ENCODE assay signal across 1 cellular context in genomic region chr3:105866656-105867653, GRCh38.
TF ChIP-seq lines count a peak whose summit lies in the region.

No MANE protein-coding gene starts in this region.

TF ChIP-seq in HepG2, 621 proteins besides CTCF, POLR2A, EP300 and RAD21 (continued from another document and continues in another):
- TF ChIP-seq, protein P1, sequence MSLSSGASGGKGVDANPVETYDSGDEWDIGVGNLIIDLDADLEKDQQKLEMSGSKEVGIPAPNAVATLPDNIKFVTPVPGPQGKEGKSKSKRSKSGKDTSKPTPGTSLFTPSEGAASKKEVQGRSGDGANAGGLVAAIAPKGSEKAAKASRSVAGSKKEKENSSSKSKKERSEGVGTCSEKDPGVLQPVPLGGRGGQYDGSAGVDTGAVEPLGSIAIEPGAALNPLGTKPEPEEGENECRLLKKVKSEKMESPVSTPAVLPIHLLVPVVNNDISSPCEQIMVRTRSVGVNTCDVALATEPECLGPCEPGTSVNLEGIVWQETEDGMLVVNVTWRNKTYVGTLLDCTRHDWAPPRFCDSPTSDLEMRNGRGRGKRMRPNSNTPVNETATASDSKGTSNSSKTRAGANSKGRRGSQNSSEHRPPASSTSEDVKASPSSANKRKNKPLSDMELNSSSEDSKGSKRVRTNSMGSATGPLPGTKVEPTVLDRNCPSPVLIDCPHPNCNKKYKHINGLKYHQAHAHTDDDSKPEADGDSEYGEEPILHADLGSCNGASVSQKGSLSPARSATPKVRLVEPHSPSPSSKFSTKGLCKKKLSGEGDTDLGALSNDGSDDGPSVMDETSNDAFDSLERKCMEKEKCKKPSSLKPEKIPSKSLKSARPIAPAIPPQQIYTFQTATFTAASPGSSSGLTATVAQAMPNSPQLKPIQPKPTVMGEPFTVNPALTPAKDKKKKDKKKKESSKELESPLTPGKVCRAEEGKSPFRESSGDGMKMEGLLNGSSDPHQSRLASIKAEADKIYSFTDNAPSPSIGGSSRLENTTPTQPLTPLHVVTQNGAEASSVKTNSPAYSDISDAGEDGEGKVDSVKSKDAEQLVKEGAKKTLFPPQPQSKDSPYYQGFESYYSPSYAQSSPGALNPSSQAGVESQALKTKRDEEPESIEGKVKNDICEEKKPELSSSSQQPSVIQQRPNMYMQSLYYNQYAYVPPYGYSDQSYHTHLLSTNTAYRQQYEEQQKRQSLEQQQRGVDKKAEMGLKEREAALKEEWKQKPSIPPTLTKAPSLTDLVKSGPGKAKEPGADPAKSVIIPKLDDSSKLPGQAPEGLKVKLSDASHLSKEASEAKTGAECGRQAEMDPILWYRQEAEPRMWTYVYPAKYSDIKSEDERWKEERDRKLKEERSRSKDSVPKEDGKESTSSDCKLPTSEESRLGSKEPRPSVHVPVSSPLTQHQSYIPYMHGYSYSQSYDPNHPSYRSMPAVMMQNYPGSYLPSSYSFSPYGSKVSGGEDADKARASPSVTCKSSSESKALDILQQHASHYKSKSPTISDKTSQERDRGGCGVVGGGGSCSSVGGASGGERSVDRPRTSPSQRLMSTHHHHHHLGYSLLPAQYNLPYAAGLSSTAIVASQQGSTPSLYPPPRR (CRISPR knock-in tag; IDR thresholded peaks at IDR 0.05; ENCODE audit: borderline replicate concordance), result 0 out of 2 replicates have a peak, but pooled peaks have one; percentile 27
- TF ChIP-seq RNF2 (conservative IDR thresholded peaks at IDR 0.05; ENCODE audit: low read depth), result no peak
- no peak for TF ChIP-seq ZNF292 (CRISPR knock-in tag; IDR thresholded peaks at IDR 0.05; ENCODE audit: borderline replicate concordance, low read depth)
- no peak for TF ChIP-seq KAT7 (CRISPR knock-in tag; IDR thresholded peaks at IDR 0.05; ENCODE audit: borderline replicate concordance)
- no peak for TF ChIP-seq KDM5B (CRISPR knock-in tag; IDR thresholded peaks at IDR 0.05; ENCODE audit: borderline replicate concordance)
- TF ChIP-seq, protein P2, sequence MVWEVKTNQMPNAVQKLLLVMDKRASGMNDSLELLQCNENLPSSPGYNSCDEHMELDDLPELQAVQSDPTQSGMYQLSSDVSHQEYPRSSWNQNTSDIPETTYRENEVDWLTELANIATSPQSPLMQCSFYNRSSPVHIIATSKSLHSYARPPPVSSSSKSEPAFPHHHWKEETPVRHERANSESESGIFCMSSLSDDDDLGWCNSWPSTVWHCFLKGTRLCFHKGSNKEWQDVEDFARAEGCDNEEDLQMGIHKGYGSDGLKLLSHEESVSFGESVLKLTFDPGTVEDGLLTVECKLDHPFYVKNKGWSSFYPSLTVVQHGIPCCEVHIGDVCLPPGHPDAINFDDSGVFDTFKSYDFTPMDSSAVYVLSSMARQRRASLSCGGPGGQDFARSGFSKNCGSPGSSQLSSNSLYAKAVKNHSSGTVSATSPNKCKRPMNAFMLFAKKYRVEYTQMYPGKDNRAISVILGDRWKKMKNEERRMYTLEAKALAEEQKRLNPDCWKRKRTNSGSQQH (CRISPR knock-in tag; IDR thresholded peaks at IDR 0.05; ENCODE audit: low read depth), result no peak
- TF ChIP-seq ARNT (IDR thresholded peaks at IDR 0.05), result no peak
- no peak for TF ChIP-seq CREBL2 (CRISPR knock-in tag; IDR thresholded peaks at IDR 0.05; ENCODE audit: borderline replicate concordance)
- TF ChIP-seq, protein P3, sequence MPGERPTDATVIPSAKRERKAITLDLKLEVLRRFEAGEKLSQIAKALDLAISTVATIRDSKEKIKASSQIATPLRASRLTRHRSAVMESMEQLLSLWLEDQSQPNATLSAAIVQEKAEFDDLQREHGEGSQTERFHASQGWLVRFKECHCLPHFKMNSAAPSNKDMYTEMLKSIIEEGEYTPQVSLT (CRISPR knock-in tag; IDR thresholded peaks at IDR 0.05; ENCODE audit: borderline replicate concordance, low read depth), result no peak
- TF ChIP-seq, protein P4, sequence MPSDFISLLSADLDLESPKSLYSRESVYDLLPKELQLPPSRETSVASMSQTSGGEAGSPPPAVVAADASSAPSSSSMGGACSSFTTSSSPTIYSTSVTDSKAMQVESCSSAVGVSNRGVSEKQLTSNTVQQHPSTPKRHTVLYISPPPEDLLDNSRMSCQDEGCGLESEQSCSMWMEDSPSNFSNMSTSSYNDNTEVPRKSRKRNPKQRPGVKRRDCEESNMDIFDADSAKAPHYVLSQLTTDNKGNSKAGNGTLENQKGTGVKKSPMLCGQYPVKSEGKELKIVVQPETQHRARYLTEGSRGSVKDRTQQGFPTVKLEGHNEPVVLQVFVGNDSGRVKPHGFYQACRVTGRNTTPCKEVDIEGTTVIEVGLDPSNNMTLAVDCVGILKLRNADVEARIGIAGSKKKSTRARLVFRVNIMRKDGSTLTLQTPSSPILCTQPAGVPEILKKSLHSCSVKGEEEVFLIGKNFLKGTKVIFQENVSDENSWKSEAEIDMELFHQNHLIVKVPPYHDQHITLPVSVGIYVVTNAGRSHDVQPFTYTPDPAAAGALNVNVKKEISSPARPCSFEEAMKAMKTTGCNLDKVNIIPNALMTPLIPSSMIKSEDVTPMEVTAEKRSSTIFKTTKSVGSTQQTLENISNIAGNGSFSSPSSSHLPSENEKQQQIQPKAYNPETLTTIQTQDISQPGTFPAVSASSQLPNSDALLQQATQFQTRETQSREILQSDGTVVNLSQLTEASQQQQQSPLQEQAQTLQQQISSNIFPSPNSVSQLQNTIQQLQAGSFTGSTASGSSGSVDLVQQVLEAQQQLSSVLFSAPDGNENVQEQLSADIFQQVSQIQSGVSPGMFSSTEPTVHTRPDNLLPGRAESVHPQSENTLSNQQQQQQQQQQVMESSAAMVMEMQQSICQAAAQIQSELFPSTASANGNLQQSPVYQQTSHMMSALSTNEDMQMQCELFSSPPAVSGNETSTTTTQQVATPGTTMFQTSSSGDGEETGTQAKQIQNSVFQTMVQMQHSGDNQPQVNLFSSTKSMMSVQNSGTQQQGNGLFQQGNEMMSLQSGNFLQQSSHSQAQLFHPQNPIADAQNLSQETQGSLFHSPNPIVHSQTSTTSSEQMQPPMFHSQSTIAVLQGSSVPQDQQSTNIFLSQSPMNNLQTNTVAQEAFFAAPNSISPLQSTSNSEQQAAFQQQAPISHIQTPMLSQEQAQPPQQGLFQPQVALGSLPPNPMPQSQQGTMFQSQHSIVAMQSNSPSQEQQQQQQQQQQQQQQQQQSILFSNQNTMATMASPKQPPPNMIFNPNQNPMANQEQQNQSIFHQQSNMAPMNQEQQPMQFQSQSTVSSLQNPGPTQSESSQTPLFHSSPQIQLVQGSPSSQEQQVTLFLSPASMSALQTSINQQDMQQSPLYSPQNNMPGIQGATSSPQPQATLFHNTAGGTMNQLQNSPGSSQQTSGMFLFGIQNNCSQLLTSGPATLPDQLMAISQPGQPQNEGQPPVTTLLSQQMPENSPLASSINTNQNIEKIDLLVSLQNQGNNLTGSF (CRISPR knock-in tag; IDR thresholded peaks at IDR 0.05), result no peak
- TF ChIP-seq ZNF460 (CRISPR knock-in tag; IDR thresholded peaks at IDR 0.05; ENCODE audit: borderline replicate concordance), result no peak
- no peak for TF ChIP-seq HDAC1 (CRISPR knock-in tag; IDR thresholded peaks at IDR 0.05)
- no peak for TF ChIP-seq NONO (IDR thresholded peaks at IDR 0.05)
- no peak for TF ChIP-seq NONO (CRISPR knock-in tag; conservative IDR thresholded peaks at IDR 0.05)
- TF ChIP-seq, protein P5, sequence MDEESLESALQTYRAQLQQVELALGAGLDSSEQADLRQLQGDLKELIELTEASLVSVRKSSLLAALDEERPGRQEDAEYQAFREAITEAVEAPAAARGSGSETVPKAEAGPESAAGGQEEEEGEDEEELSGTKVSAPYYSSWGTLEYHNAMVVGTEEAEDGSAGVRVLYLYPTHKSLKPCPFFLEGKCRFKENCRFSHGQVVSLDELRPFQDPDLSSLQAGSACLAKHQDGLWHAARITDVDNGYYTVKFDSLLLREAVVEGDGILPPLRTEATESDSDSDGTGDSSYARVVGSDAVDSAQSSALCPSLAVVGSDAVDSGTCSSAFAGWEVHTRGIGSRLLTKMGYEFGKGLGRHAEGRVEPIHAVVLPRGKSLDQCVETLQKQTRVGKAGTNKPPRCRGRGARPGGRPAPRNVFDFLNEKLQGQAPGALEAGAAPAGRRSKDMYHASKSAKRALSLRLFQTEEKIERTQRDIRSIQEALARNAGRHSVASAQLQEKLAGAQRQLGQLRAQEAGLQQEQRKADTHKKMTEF (CRISPR knock-in tag; IDR thresholded peaks at IDR 0.05), result peak; percentile 42
- TF ChIP-seq ZNF563 (CRISPR knock-in tag; IDR thresholded peaks at IDR 0.05), result no peak
- no peak for TF ChIP-seq MTA1 (CRISPR knock-in tag; IDR thresholded peaks at IDR 0.05; ENCODE audit: borderline replicate concordance)
- peak; percentile 42; the same call in 1 of the 2 replicates for TF ChIP-seq FOXP4 (CRISPR knock-in tag; IDR thresholded peaks at IDR 0.05)
- TF ChIP-seq MYPOP (CRISPR knock-in tag; IDR thresholded peaks at IDR 0.05), result no peak
- peak; percentile 28; the same call in 1 of the 2 replicates for TF ChIP-seq NR2F6 (IDR thresholded peaks at IDR 0.05)
- TF ChIP-seq NR2F6 (CRISPR knock-in tag; IDR thresholded peaks at IDR 0.05), result 0 out of 2 replicates have a peak, but pooled peaks have one; percentile 37
- TF ChIP-seq SOX13 (IDR thresholded peaks at IDR 0.05), result no peak
- TF ChIP-seq SOX13 (CRISPR knock-in tag; conservative IDR thresholded peaks at IDR 0.05 in 1 of 2, IDR thresholded peaks at IDR 0.05 in 1 of 2), result peak in 1 of 2 experiments; percentile 86; a peak in 2 of 4 replicates
- TF ChIP-seq HNRNPUL1 (IDR thresholded peaks at IDR 0.05; ENCODE audit: low read depth, low read length), result no peak
- no peak for TF ChIP-seq REST (IDR thresholded peaks at IDR 0.05; ENCODE audit: borderline replicate concordance in 1 of 2, low read depth in 1 of 2, low read length in 2 of 2)
- TF ChIP-seq SP1 (IDR thresholded peaks at IDR 0.05), result no peak
- no peak for TF ChIP-seq SP1 (CRISPR knock-in tag; IDR thresholded peaks at IDR 0.05)
- TF ChIP-seq ZNF839 (CRISPR knock-in tag; IDR thresholded peaks at IDR 0.05; ENCODE audit: borderline replicate concordance), result no peak
- no peak for TF ChIP-seq REXO4 (CRISPR knock-in tag; IDR thresholded peaks at IDR 0.05; ENCODE audit: borderline replicate concordance)
- TF ChIP-seq ZMYM3 (CRISPR knock-in tag; IDR thresholded peaks at IDR 0.05), result no peak
- no peak for TF ChIP-seq ARNT2 (CRISPR knock-in tag; IDR thresholded peaks at IDR 0.05; ENCODE audit: low read depth)
- peak; percentile 62 for TF ChIP-seq FOXA3 (CRISPR knock-in tag; IDR thresholded peaks at IDR 0.05)
- TF ChIP-seq ZNF619 (CRISPR knock-in tag; IDR thresholded peaks at IDR 0.05), result no peak
- TF ChIP-seq BCL6 (CRISPR knock-in tag; IDR thresholded peaks at IDR 0.05), result peak; percentile 33; the same call in 1 of the 2 replicates
- TF ChIP-seq NCOR1 (IDR thresholded peaks at IDR 0.05; ENCODE audit: borderline replicate concordance, low read length), result no peak; the same call in 1 of the 2 replicates
